Comparison of ENCODE assay signal across 34 cellular contexts in genomic region chr22:36736701-36737320, GRCh38. TPM values are rescaled to one million over a fixed set of nuclear protein-coding genes. Genes with fewer than 3 reads are reported as not detected.
DNase-seq lines count a peak whose midpoint lies in the region; ATAC-seq and TF ChIP-seq lines count a peak whose summit lies in the region.
"Had no signal": no experiment of that assay in that cellular context is flagged by ENCODE, and none has a peak within 500 bp of the region (broad histone marks: within the 10 kb centered on the region; RNA-seq: fewer than 3 reads in every experiment).

No MANE protein-coding gene starts in this region.

- H3K27me3 Mint-ChIP-seq in T-helper 17 cell: peaks cover 58% of the 10 kb centered on the region
- H3K27me3 Mint-ChIP-seq in naive thymus-derived CD4-positive, alpha-beta T cell: peaks cover 22 to 55% (median 34%) of the 10 kb centered on the region in 5 donors
- H3K27me3 Mint-ChIP-seq in activated CD4-positive, alpha-beta T cell treated with anti-CD3 and anti-CD28 coated beads, Interleukin-2, amount 10 ng/mL, durations not matched to agents 7 days and 5 days: peaks cover 11% of the 10 kb centered on the region

- H3K27ac ChIP-seq in gastroesophageal sphincter (no peak overlapping the region), testis (no peak overlapping the region)
- no peak overlapping the region for H3K27ac ChIP-seq in naive thymus-derived CD4-positive, alpha-beta T cell (ENCODE audit: low read depth, low read length)
- H3K27ac ChIP-seq: gastrocnemius medialis, ovary had no signal

- no peak overlapping the region for H3K4me3 ChIP-seq in gastroesophageal sphincter
- no peak overlapping the region for H3K4me3 ChIP-seq in testis
- no peak overlapping the region for H3K4me3 ChIP-seq in naive thymus-derived CD4-positive, alpha-beta T cell (ENCODE audit: low read length)
- H3K4me3 ChIP-seq: gastrocnemius medialis, ovary had no signal

- H3K4me1 Mint-ChIP-seq in T-helper 17 cell: peaks cover 8% of the 10 kb centered on the region
- peaks cover 0 to 11% (median 0%) of the 10 kb centered on the region in 7 donors for H3K4me1 Mint-ChIP-seq in naive thymus-derived CD4-positive, alpha-beta T cell
- H3K4me1 Mint-ChIP-seq in activated CD4-positive, alpha-beta T cell treated with anti-CD3 and anti-CD28 coated beads, Interleukin-2, amount 10 ng/mL, durations not matched to agents 7 days and 5 days: no peaks in the 10 kb centered on the region
- H3K4me1 Mint-ChIP-seq: activated B cell treated with CpG ODN at 0.5 μM for 24 hours; activated CD8-positive, alpha-beta memory T cell treated with anti-CD3 and anti-CD28 coated beads, Interleukin-2, amount 10 ng/mL, durations not matched to agents 7 days and 5 days; CD4-positive, alpha-beta memory T cell had no signal

- peaks cover 3% of the 10 kb centered on the region for H3K36me3 Mint-ChIP-seq in T-helper 17 cell (ENCODE audit: low read depth)
- H3K36me3 Mint-ChIP-seq in naive thymus-derived CD4-positive, alpha-beta T cell: peaks cover 0 to 7% (median 0%) of the 10 kb centered on the region in 5 donors
- H3K36me3 Mint-ChIP-seq in activated CD4-positive, alpha-beta T cell treated with anti-CD3 and anti-CD28 coated beads, Interleukin-2, amount 10 ng/mL, durations not matched to agents 7 days and 5 days (ENCODE audit: low read depth): no peaks in the 10 kb centered on the region
- H3K36me3 Mint-ChIP-seq: activated CD8-positive, alpha-beta memory T cell treated with anti-CD3 and anti-CD28 coated beads, Interleukin-2, amount 10 ng/mL, durations not matched to agents 7 days and 5 days; CD4-positive, alpha-beta memory T cell had no signal

- CTCF ChIA-PET in naive thymus-derived CD4-positive, alpha-beta T cell (lab: Charles Lee): no interaction called here
- CTCF ChIA-PET in activated CD4-positive, alpha-beta T cell treated with anti-CD3 and anti-CD28 coated beads, Interleukin-2, amount 10 ng/mL, durations not matched to agents 7 days and 5 days (lab: Charles Lee): no interaction called here

- peak; percentile 5 for DNase-seq in activated CD4-positive, CD25-positive, alpha-beta regulatory T cell treated with anti-CD3 and anti-CD28 coated beads, Interleukin-2, amount 50 U/mL, for 72 hours
- DNase-seq in activated CD4-positive, CD25-positive, alpha-beta regulatory T cell (lab: John Stamatoyannopoulos, UW): no peak
- DNase-seq in T-helper 17 cell: no peak
- DNase-seq in testis: peak; percentile 9
- no peak for DNase-seq in naive thymus-derived CD4-positive, alpha-beta T cell
- no peak for DNase-seq in HuH-7.5 (ENCODE audit: low spot score)
- DNase-seq in activated CD4-positive, alpha-beta T cell treated with anti-CD3 and anti-CD28 coated beads, Interleukin-2, amount 10 ng/mL, durations not matched to agents 7 days and 5 days: no peak
- DNase-seq: activated B cell treated with CpG ODN at 0.5 μM for 24 hours; activated CD4-positive, alpha-beta T cell treated with anti-CD3 and anti-CD28 coated beads, Interleukin-2, amount 50 U/mL, for 4 hours; activated CD8-positive, alpha-beta memory T cell treated with anti-CD3 and anti-CD28 coated beads, Interleukin-2, amount 10 ng/mL, durations not matched to agents 7 days and 5 days; activated gamma-delta T cell; activated T-cell treated with anti-CD3 and anti-CD28 coated beads, Interleukin-2, amount 50 U/mL, for 4 hours; CD4-positive, alpha-beta memory T cell; central memory CD4-positive, alpha-beta T cell; DND-41; gastrocnemius medialis; GF-D8; KG1; kidney glomerular epithelial cell; NCI-H1417 treated with DMSO at 0.1 percent for 48 hours; NCI-H345; NCI-H748 treated with DMSO at 0.1 percent for 48 hours; ovary; retina; small intestine; stimulated activated naive CD4-positive, alpha-beta T cell treated with Interleukin-2 at 50 U/mL for 16 hours; T-helper 1 cell had no signal

- no peak for TF ChIP-seq EP300 in gastroesophageal sphincter (IDR thresholded peaks at IDR 0.05)

- ATAC-seq in T-helper 17 cell (no peak), gastroesophageal sphincter (peak; percentile 41)
- ATAC-seq in naive thymus-derived CD4-positive, alpha-beta T cell: no peak
- ATAC-seq: activated CD8-positive, alpha-beta memory T cell treated with anti-CD3 and anti-CD28 coated beads, Interleukin-2, amount 10 ng/mL, durations not matched to agents 7 days and 5 days; activated T-cell treated with anti-CD3 and anti-CD28 coated beads, Interleukin-2, amount 50 U/mL, for 4 hours; gastrocnemius medialis had no signal

- H3K27ac Mint-ChIP-seq in T-helper 17 cell: peak overlapping the region; percentile 44
- H3K27ac Mint-ChIP-seq in naive thymus-derived CD4-positive, alpha-beta T cell: no peak overlapping the region
- H3K27ac Mint-ChIP-seq in activated CD4-positive, alpha-beta T cell treated with anti-CD3 and anti-CD28 coated beads, Interleukin-2, amount 10 ng/mL, durations not matched to agents 7 days and 5 days: no peak overlapping the region
- H3K27ac Mint-ChIP-seq: activated B cell treated with CpG ODN at 0.5 μM for 24 hours; activated CD8-positive, alpha-beta memory T cell treated with anti-CD3 and anti-CD28 coated beads, Interleukin-2, amount 10 ng/mL, durations not matched to agents 7 days and 5 days; CD4-positive, alpha-beta memory T cell had no signal

- H3K4me1 ChIP-seq in gastroesophageal sphincter (no peaks in the 10 kb centered on the region), testis (no peaks in the 10 kb centered on the region)
- no peaks in the 10 kb centered on the region for H3K4me1 ChIP-seq in naive thymus-derived CD4-positive, alpha-beta T cell (ENCODE audit: control insufficient read depth in 2 of 2, insufficient read depth in 2 of 2, low read length in 2 of 2)
- H3K4me1 ChIP-seq: gastrocnemius medialis had no signal

- H3K27me3 ChIP-seq in gastroesophageal sphincter: peaks cover 71% of the 10 kb centered on the region
- no peaks in the 10 kb centered on the region for H3K27me3 ChIP-seq in testis
- H3K27me3 ChIP-seq in naive thymus-derived CD4-positive, alpha-beta T cell (ENCODE audit: control insufficient read depth in 2 of 2, insufficient read depth in 2 of 2, low read length in 2 of 2): no peaks in the 10 kb centered on the region
- H3K27me3 ChIP-seq: ovary had no signal

- POLR2A ChIA-PET in naive thymus-derived CD4-positive, alpha-beta T cell (lab: Charles Lee): no interaction called here
- POLR2A ChIA-PET in activated CD4-positive, alpha-beta T cell treated with anti-CD3 and anti-CD28 coated beads, Interleukin-2, amount 10 ng/mL, durations not matched to agents 7 days and 5 days (lab: Charles Lee): no interaction called here

- no peak for TF ChIP-seq CTCF in gastroesophageal sphincter (IDR thresholded peaks at IDR 0.05)
- TF ChIP-seq CTCF in testis (IDR thresholded peaks at IDR 0.05): no peak

- H3K9me3 Mint-ChIP-seq in naive thymus-derived CD4-positive, alpha-beta T cell: peaks cover 0 to 9% (median 4%) of the 10 kb centered on the region in 11 donors
- H3K9me3 Mint-ChIP-seq in activated CD4-positive, alpha-beta T cell treated with anti-CD3 and anti-CD28 coated beads, Interleukin-2, amount 10 ng/mL, durations not matched to agents 7 days and 5 days: no peaks in the 10 kb centered on the region
- H3K9me3 Mint-ChIP-seq: activated T-cell treated with anti-CD3 and anti-CD28 coated beads, Interleukin-2, amount 50 U/mL, for 4 hours had no signal

- 40 to 71% methylated on average over 1 to 2 of the region's 10 CpGs for WGBS in gastroesophageal sphincter (ENCODE audit: low coverage in 1 of 2), 2 donors
- WGBS in testis, 2 donors: 68 to 74% methylated on average over 7 to 10 of the region's 10 CpGs

- intact Hi-C loops in testis (cut with DNase I; ENCODE audit: low total_unique reads): no loop called here
- intact Hi-C loops in naive thymus-derived CD4-positive, alpha-beta T cell (cut with micrococcal nuclease): no loop called here

- H3K9me3 ChIP-seq in T-helper 17 cell (ENCODE audit: control insufficient read depth, low read length, poor library complexity, severe bottlenecking) (no peaks in the 10 kb centered on the region), gastroesophageal sphincter (peaks cover 0 to 16% (median 0%) of the 10 kb centered on the region in 3 donors), testis (no peaks in the 10 kb centered on the region)
- no peaks in the 10 kb centered on the region for H3K9me3 ChIP-seq in naive thymus-derived CD4-positive, alpha-beta T cell (ENCODE audit: control insufficient read depth in 2 of 3, low read length in 3 of 3)
- H3K9me3 ChIP-seq: gastrocnemius medialis, ovary had no signal

- no peaks in the 10 kb centered on the region for H3K36me3 ChIP-seq in gastroesophageal sphincter
- H3K36me3 ChIP-seq in testis (ENCODE audit: low read depth, missing control alignments): no peaks in the 10 kb centered on the region
- no peaks in the 10 kb centered on the region for H3K36me3 ChIP-seq in naive thymus-derived CD4-positive, alpha-beta T cell (ENCODE audit: control insufficient read depth in 2 of 3, insufficient read depth in 3 of 3, low read length in 3 of 3)
- H3K36me3 ChIP-seq: gastrocnemius medialis, ovary had no signal

- no peak for TF ChIP-seq POLR2A in gastroesophageal sphincter (IDR thresholded peaks at IDR 0.05)
- no peak for TF ChIP-seq POLR2A in testis (IDR thresholded peaks at IDR 0.05)

- no peak overlapping the region for H3K4me3 Mint-ChIP-seq in T-helper 17 cell
- no peak overlapping the region for H3K4me3 Mint-ChIP-seq in naive thymus-derived CD4-positive, alpha-beta T cell
- no peak overlapping the region for H3K4me3 Mint-ChIP-seq in activated CD4-positive, alpha-beta T cell treated with anti-CD3 and anti-CD28 coated beads, Interleukin-2, amount 10 ng/mL, durations not matched to agents 7 days and 5 days
- H3K4me3 Mint-ChIP-seq: activated B cell treated with CpG ODN at 0.5 μM for 24 hours; activated CD8-positive, alpha-beta memory T cell treated with anti-CD3 and anti-CD28 coated beads, Interleukin-2, amount 10 ng/mL, durations not matched to agents 7 days and 5 days; activated T-cell treated with anti-CD3 and anti-CD28 coated beads, Interleukin-2, amount 50 U/mL, for 4 hours; CD4-positive, alpha-beta memory T cell had no signal

RNA-seq across cellular contexts. Expression of gene CACNG2, which starts 33.3 kb away (rescaled TPM):
- total RNA-seq in T-helper 17 cell (not detected), gastroesophageal sphincter (not detected), testis (under 1 TPM in 1 of 2 donors, not detected in 1; 0.19 TPM)
- not detected for polyA plus RNA-seq in testis (ENCODE audit: insufficient read depth, low read depth, low replicate concordance)
- not detected for total RNA-seq in naive thymus-derived CD4-positive, alpha-beta T cell
- polyA plus RNA-seq in naive thymus-derived CD4-positive, alpha-beta T cell: not detected
- total RNA-seq in activated CD4-positive, alpha-beta T cell treated with anti-CD3 and anti-CD28 coated beads, Interleukin-2, amount 10 ng/mL, durations not matched to agents 7 days and 5 days: not detected
- total RNA-seq: A172; activated B cell treated with CpG ODN at 0.5 μM for 24 hours; activated CD8-positive, alpha-beta memory T cell treated with anti-CD3 and anti-CD28 coated beads, Interleukin-2, amount 10 ng/mL, durations not matched to agents 7 days and 5 days; activated T-cell treated with anti-CD3 and anti-CD28 coated beads, Interleukin-2, amount 50 U/mL, for 4 hours; CD4-positive, alpha-beta memory T cell; fibroblast of lung; gastrocnemius medialis; lung microvascular endothelial cell; MCF 10A; mononuclear cell; ovary; SK-MEL-5 had no signal
- polyA plus RNA-seq: CD4-positive, alpha-beta memory T cell; fibroblast of lung; ovary had no signal

RNA-seq across cellular contexts. Expression of gene IFT27, which starts 39.1 kb away (rescaled TPM):
- total RNA-seq in T-helper 17 cell (10 to 100 TPM; 14.7 to 20.7 TPM), gastroesophageal sphincter (10 to 100 TPM; 16.3 to 27.6 (median 18.4) TPM), testis (10 to 100 TPM; 28.2 to 32.4 TPM)
- 56.3 TPM for polyA plus RNA-seq in testis (ENCODE audit: insufficient read depth, low read depth, low replicate concordance)
- total RNA-seq in naive thymus-derived CD4-positive, alpha-beta T cell: 10 to 100 TPM; 16.6 to 40.9 (median 32.0) TPM
- 10 to 100 TPM; 10.1 to 12.0 TPM for polyA plus RNA-seq in naive thymus-derived CD4-positive, alpha-beta T cell
- total RNA-seq in activated CD4-positive, alpha-beta T cell treated with anti-CD3 and anti-CD28 coated beads, Interleukin-2, amount 10 ng/mL, durations not matched to agents 7 days and 5 days: 10 to 100 TPM; 20.7 to 29.0 TPM

Comparison
In these comparisons a context has a peak if more than half of its experiments do, and no peak if none do; other contexts are left out.
1. DNase-seq: peak in activated CD4-positive, CD25-positive, alpha-beta regulatory T cell treated with anti-CD3 and anti-CD28 coated beads, Interleukin-2, amount 50 U/mL, for 72 hours (single experiment) and testis (single experiment); none in activated CD4-positive, CD25-positive, alpha-beta regulatory T cell (0 of 4), T-helper 17 cell (0 of 3), naive thymus-derived CD4-positive, alpha-beta T cell (0 of 9), HuH-7.5 (single experiment) and activated CD4-positive, alpha-beta T cell treated with anti-CD3 and anti-CD28 coated beads, Interleukin-2, amount 10 ng/mL, durations not matched to agents 7 days and 5 days (single experiment).